8 cellular contexts compared by ENCODE assay signal in the genomic region with DNA sequence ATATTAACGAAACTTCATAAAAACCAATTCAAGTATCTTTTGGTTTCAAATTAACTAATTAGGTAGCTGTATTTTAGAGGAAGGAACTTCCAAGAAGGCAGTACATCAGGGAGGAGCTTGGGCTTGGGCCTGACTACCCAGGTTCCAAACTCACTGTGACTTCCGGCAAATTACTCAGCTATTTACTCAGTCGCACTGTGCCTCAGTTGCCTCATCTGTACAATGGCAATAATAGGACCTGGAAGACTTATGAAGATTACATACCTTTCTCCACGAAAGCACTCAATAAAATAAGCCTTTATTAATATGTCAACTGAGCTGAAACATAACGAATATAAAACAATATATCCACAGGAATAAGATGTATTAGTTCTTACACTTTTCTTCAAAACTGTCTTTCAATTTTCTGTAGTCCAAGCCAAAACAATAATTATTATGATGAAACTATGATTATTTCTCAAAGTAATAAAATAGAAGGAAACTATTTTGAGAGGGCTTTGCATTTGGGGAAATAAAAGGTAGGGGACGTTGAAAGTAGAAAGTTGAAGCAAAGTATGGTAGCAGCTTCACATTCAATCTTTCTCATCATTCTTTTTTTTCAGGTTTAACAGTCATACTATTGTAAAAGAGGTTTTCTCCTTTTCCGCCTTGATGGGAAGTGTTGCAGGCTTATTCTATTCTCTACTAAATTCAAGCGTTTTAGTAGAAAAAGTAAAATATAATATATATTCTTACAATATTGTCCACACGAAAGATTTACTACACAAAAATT. TPM values are rescaled to one million over a fixed set of nuclear protein-coding genes. Genes with fewer than 3 reads are reported as not detected.
A peak's percentile ranks its signal among the peaks of the same experiment; 100 is the strongest.
DNase-seq lines count a peak whose midpoint lies in the region; ATAC-seq, FAIRE-seq and TF ChIP-seq lines count a peak whose summit lies in the region.

No MANE protein-coding gene starts in this region.

- H3K9me3 ChIP-seq in adrenal gland (replicated peaks in 1 of 3), result no peaks in the 10 kb centered on the region
- H3K9me3 ChIP-seq in HepG2 (ENCODE audit: low read length), result no peaks in the 10 kb centered on the region
- no peaks in the 10 kb centered on the region for H3K9me3 ChIP-seq in thyroid gland

- 44 to 49% (median 48%) methylated on average over 9 of the region's 9 CpGs for WGBS in adrenal gland, 4 donors
- 41% methylated on average over 9 of the region's 9 CpGs for WGBS in HepG2 (ENCODE audit: low lambda C conversion rate)
- 54 to 56% methylated on average over 9 of the region's 9 CpGs for WGBS in thyroid gland, 2 donors

- POLR2A ChIA-PET in HepG2 (lab: Yijun Ruan, JAX), result interaction anchor here (1.3 to 2.2 kb wide), 2 partner anchors 88 to 112 kb away, joined by 3 to 32 read pairs; a partner anchor contains a TSS

- no peaks in the 10 kb centered on the region for H4K20me1 ChIP-seq in HepG2 (ENCODE audit: insufficient read depth, low read length)

- no peaks in the 10 kb centered on the region for H3K79me2 ChIP-seq in HepG2 (ENCODE audit: insufficient read depth, low read length)

- H3K4me3 ChIP-seq in adrenal gland, result peak overlapping the region in 3 of 4 donors; percentile 32 to 76 (median 51)
- H3K4me3 ChIP-seq in HepG2 (replicated peaks in 1 of 3; ENCODE audit: insufficient read depth in 1 of 3, low read depth in 2 of 3, low read length in 3 of 3), result peak overlapping the region; percentile 81 to 91 (median 81)
- peak overlapping the region; percentile 47 to 54 (median 53) for H3K4me3 ChIP-seq in thyroid gland (replicated peaks in 1 of 3)

- intact Hi-C loops in adrenal gland (cut with DNase I) (loop anchor here in 1 of 2 donors (10.0 kb wide), 1 partner anchor 224 kb away; a partner anchor contains a TSS), HepG2 (cut with micrococcal nuclease; ENCODE audit: unreplicated experiment) (loop anchor here (2.0 to 10.0 kb wide), 2 partner anchors 226 to 306 kb away; a partner anchor contains a TSS), thyroid gland (cut with DNase I) (no loop called here)

- peak overlapping the region; percentile 77 for H3K9ac ChIP-seq in HepG2 (ENCODE audit: insufficient read depth, low read depth, low read length)

- CTCF ChIA-PET in activated CD8-positive, alpha-beta memory T cell treated with anti-CD3 and anti-CD28 coated beads, Interleukin-2, amount 10 ng/mL, durations not matched to agents 7 days and 5 days (lab: Charles Lee), result interaction anchor here (0.8 to 2.3 kb wide), 10 partner anchors 15 to 733 kb away, joined by 3 to 12 read pairs (median 3); a partner anchor contains a TSS
- CTCF ChIA-PET in HepG2 (lab: Yijun Ruan, JAX; ENCODE audit: low intra/inter-chr PET ratio, low total read pairs), result no interaction called here

- H3K27me3 ChIP-seq in adrenal gland (no peaks in the 10 kb centered on the region), HepG2 (ENCODE audit: control insufficient read depth in 1 of 2, insufficient read depth in 2 of 2, low read length in 2 of 2) (peaks cover 0 to 14% of the 10 kb centered on the region in 2 experiments; a peak in 2 of 5 replicates), thyroid gland (no peaks in the 10 kb centered on the region)

- no TSS peak for BruUV-seq in HepG2 (replicated peaks; lab: Mats Ljungman, UMichigan)

- H3K27ac Mint-ChIP-seq in activated CD8-positive, alpha-beta memory T cell treated with anti-CD3 and anti-CD28 coated beads, Interleukin-2, amount 10 ng/mL, durations not matched to agents 7 days and 5 days, result peak overlapping the region; percentile 92

- H2AFZ ChIP-seq in HepG2 (ENCODE audit: low read length), result peak overlapping the region; percentile 64

- in situ Hi-C loops in HepG2 (cut with HindIII; ENCODE audit: extremely low pct_ligation_motif_present, low pct_unique_long_range_greater_than_20kb) (no loop called here), GM13976 (cut with MboI; ENCODE audit: low sequenced_read_pairs, unreplicated experiment) (no loop called here)

- peaks cover 0 to 7% of the 10 kb centered on the region in 2 donors for H3K4me1 ChIP-seq in adrenal gland (replicated peaks in 1 of 2)
- H3K4me1 ChIP-seq in HepG2 (ENCODE audit: insufficient read depth, low read length), result peaks cover 5% of the 10 kb centered on the region; the same call in 1 of the 2 replicates
- no peaks in the 10 kb centered on the region for H3K4me1 ChIP-seq in thyroid gland

- H3K36me3 Mint-ChIP-seq in activated CD8-positive, alpha-beta memory T cell treated with anti-CD3 and anti-CD28 coated beads, Interleukin-2, amount 10 ng/mL, durations not matched to agents 7 days and 5 days, result no peaks in the 10 kb centered on the region

- TF ChIP-seq EP300 in HepG2 (IDR thresholded peaks at IDR 0.05; ENCODE audit: low read depth in 2 of 2, low read length in 2 of 2) (no peak), HepG2 (CRISPR knock-in tag; IDR thresholded peaks at IDR 0.05; ENCODE audit: borderline replicate concordance) (no peak)

- FAIRE-seq in HepG2 (lab: Jason Lieb, UNC), result no peak

- peak overlapping the region; percentile 78 for H3K4me2 ChIP-seq in HepG2 (ENCODE audit: low read depth, low read length)

- no peak for DNase-seq in activated CD8-positive, alpha-beta memory T cell treated with anti-CD3 and anti-CD28 coated beads, Interleukin-2, amount 10 ng/mL, durations not matched to agents 7 days and 5 days
- DNase-seq in activated CD8-positive, alpha-beta memory T cell treated with anti-CD3 and anti-CD28 coated beads for 24 hours, result no peak
- no peak for DNase-seq in adrenal gland
- DNase-seq in HepG2 (ENCODE audit: low spot score), result no peak
- no peak for DNase-seq in thyroid gland
- DNase-seq in GOT3 (lab: John Stamatoyannopoulos, UW), result no peak
- DNase-seq in NCI-H2196 (lab: John Stamatoyannopoulos, UW; ENCODE audit: unreplicated experiment), result no peak
- no peak for DNase-seq in GM13976 (ENCODE audit: low spot score)

- TF ChIP-seq CTCF in adrenal gland (IDR thresholded peaks at IDR 0.05) (no peak), HepG2 (CRISPR knock-in tag; IDR thresholded peaks at IDR 0.05) (no peak), thyroid gland (IDR thresholded peaks at IDR 0.05) (no peak), GM13976 (IDR thresholded peaks at IDR 0.05; ENCODE audit: borderline replicate concordance, control extremely low read depth, extremely low read depth, insufficient read depth, missing control alignments) (no peak)

- TF ChIP-seq RAD21 in HepG2 (CRISPR knock-in tag; IDR thresholded peaks at IDR 0.05), result no peak

- peaks cover 26% of the 10 kb centered on the region for H3K27me3 Mint-ChIP-seq in activated CD8-positive, alpha-beta memory T cell treated with anti-CD3 and anti-CD28 coated beads, Interleukin-2, amount 10 ng/mL, durations not matched to agents 7 days and 5 days

- no peaks in the 10 kb centered on the region for H3K9me3 Mint-ChIP-seq in activated CD8-positive, alpha-beta memory T cell treated with anti-CD3 and anti-CD28 coated beads, Interleukin-2, amount 10 ng/mL, durations not matched to agents 7 days and 5 days (ENCODE audit: low read depth)

- H3K4me3 Mint-ChIP-seq in activated CD8-positive, alpha-beta memory T cell treated with anti-CD3 and anti-CD28 coated beads, Interleukin-2, amount 10 ng/mL, durations not matched to agents 7 days and 5 days, result peak overlapping the region; percentile 79

- H3K4me1 Mint-ChIP-seq in activated CD8-positive, alpha-beta memory T cell treated with anti-CD3 and anti-CD28 coated beads, Interleukin-2, amount 10 ng/mL, durations not matched to agents 7 days and 5 days, result peaks cover 20% of the 10 kb centered on the region

- peak overlapping the region; percentile 2 to 90 (median 82) for H3K27ac ChIP-seq in adrenal gland
- peak overlapping the region; percentile 82 for H3K27ac ChIP-seq in HepG2 (ENCODE audit: extremely low read length, insufficient read depth, low read length)
- peak overlapping the region; percentile 89 to 97 (median 96) for H3K27ac ChIP-seq in thyroid gland

- TF ChIP-seq POLR2A in adrenal gland (IDR thresholded peaks at IDR 0.05) (no peak), HepG2 (IDR thresholded peaks at IDR 0.05; ENCODE audit: insufficient read depth in 1 of 2, low read depth in 2 of 2, low read length in 2 of 2) (no peak), thyroid gland (IDR thresholded peaks at IDR 0.05) (no peak)

- ATAC-seq in activated CD8-positive, alpha-beta memory T cell treated with anti-CD3 and anti-CD28 coated beads, Interleukin-2, amount 10 ng/mL, durations not matched to agents 7 days and 5 days, result no peak
- no peak for ATAC-seq in HepG2

- no peaks in the 10 kb centered on the region for H3K36me3 ChIP-seq in adrenal gland (replicated peaks in 1 of 2)
- no peaks in the 10 kb centered on the region for H3K36me3 ChIP-seq in HepG2 (replicated peaks in 1 of 2; ENCODE audit: control insufficient read depth in 1 of 2, insufficient read depth in 2 of 2, low read length in 2 of 2)
- H3K36me3 ChIP-seq in thyroid gland, result no peaks in the 10 kb centered on the region

TF ChIP-seq in HepG2, 621 proteins besides CTCF, POLR2A, EP300 and RAD21 (continues in another document):
- 0 out of 2 replicates have a peak, but pooled peaks have one; percentile 35 for TF ChIP-seq RNF2 (conservative IDR thresholded peaks at IDR 0.05; ENCODE audit: low read depth)

RNA-seq across cellular contexts. Expression of a gene that starts 10.5 kb away (rescaled TPM):
- total RNA-seq in activated CD8-positive, alpha-beta memory T cell treated with anti-CD3 and anti-CD28 coated beads, Interleukin-2, amount 10 ng/mL, durations not matched to agents 7 days and 5 days, result not detected
- total RNA-seq in adrenal gland (not detected), HepG2 (2016; rRNA removed; fragmentation: Illumina TruSeq; extraction: Trizol) (not detected in 2 replicates), thyroid gland (not detected)
- polyA plus RNA-seq in adrenal gland (not detected), HepG2 (2011; rRNA removed) (not detected in 2 replicates)
- total RNA-seq in HepG2 (2016; cell fraction: cytosol; rRNA removed; fragmentation: Illumina TruSeq; extraction: Trizol; ENCODE audit: low read depth), result not detected in 2 replicates
- total RNA-seq in HepG2 (2016; cell fraction: insoluble cytoplasmic fraction; rRNA removed; fragmentation: Illumina TruSeq; extraction: Trizol), result not detected in 2 replicates
- not detected in 2 replicates for total RNA-seq in HepG2 (2016; cell fraction: membrane; rRNA removed; fragmentation: Illumina TruSeq; extraction: Trizol)
- total RNA-seq in HepG2 (2016; cell fraction: nucleus; rRNA removed; fragmentation: Illumina TruSeq; extraction: Trizol), result not detected in 2 replicates
- polyA plus RNA-seq in HepG2 (2011; cell fraction: cytosol; rRNA removed), result not detected in 2 replicates
- not detected in 2 replicates for polyA plus RNA-seq in HepG2 (2011; cell fraction: nucleus; rRNA removed)
- not detected in 2 replicates for polyA plus RNA-seq in HepG2 (2012)
- not detected in 2 replicates for polyA plus RNA-seq in HepG2 (2016; cell fraction: cytosol; fragmentation: Illumina TruSeq; extraction: Trizol; ENCODE audit: low read depth)
- polyA plus RNA-seq in HepG2 (2016; cell fraction: insoluble cytoplasmic fraction; fragmentation: Illumina TruSeq; extraction: Trizol; ENCODE audit: low read depth), result not detected in 2 replicates
- not detected in 2 replicates for polyA plus RNA-seq in HepG2 (2016; cell fraction: membrane; fragmentation: Illumina TruSeq; extraction: Trizol; ENCODE audit: low read depth)
- polyA plus RNA-seq in HepG2 (2016; cell fraction: nucleus; fragmentation: Illumina TruSeq; extraction: Trizol; ENCODE audit: insufficient read depth, low read depth), result not detected in 2 replicates
- polyA minus RNA-seq in HepG2 (2011; rRNA and poly(A)+ RNA removed; ENCODE audit: low replicate concordance), result not detected in 2 replicates
- polyA minus RNA-seq in HepG2 (2011; cell fraction: cytosol; rRNA and poly(A)+ RNA removed), result not detected in 2 replicates
- not detected in 2 replicates for polyA minus RNA-seq in HepG2 (2011; cell fraction: nucleus; rRNA and poly(A)+ RNA removed)
